Comparison of ENCODE assay signal across 8 cellular contexts in the genomic region with DNA sequence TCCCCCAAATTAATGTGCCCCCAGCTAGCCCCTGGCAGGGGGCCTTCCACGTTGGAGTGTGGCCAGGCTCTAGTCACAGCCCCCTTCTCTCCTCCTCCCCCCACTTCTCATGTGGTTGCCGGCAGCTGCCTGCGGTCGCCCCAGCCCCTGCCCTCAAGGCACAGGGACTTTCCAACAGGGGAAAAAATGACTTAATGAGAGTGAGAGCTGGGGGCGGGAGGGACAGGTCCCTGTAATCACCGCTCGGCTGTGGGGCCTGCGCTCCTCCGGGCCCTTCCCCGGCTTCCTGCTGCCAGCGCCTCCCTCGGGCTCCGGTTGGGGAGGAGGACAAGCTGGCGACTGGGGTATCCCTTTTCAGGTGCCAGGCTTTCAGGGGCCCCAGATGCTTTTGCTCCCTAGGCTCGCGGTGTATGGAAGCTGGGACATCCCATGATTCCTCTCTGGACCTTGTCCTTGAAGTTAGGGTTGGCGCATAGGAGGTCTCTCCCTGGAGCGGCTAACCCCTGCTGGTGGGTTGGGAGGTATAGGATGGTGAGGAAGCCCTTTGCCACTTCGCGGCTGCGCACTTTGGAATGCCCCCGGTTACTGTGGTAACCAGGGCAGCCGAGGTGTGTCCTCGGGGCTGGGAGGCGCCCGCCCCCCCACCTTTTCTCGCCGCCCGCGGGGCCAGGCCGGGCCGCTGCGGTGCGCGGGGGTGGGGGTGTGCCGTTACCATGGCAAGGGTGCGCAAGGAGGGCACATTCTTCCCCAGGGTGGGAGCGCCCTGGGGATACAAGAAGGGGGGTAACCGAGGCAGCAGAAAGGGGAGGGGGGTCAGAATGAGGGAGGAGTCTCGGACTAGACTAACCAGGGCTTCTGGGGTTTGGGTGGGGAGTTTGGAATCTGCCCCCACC. TPM values are rescaled to one million over a fixed set of nuclear protein-coding genes. Genes with fewer than 3 reads are reported as not detected.
DNase-seq lines count a peak whose midpoint lies in the region; ATAC-seq and TF ChIP-seq lines count a peak whose summit lies in the region.

No MANE protein-coding gene starts in this region.

- H3K4me1 Mint-ChIP-seq in activated naive CD8-positive, alpha-beta T cell treated with anti-CD3 and anti-CD28 coated beads, Interleukin-2, amount 10 ng/mL, durations not matched to agents 7 days and 5 days, result peaks cover 39% of the 10 kb centered on the region
- peaks cover 60% of the 10 kb centered on the region for H3K4me1 Mint-ChIP-seq in stimulated activated naive CD8-positive, alpha-beta T cell treated with anti-CD3 and anti-CD28 coated beads, Interleukin-15, Interleukin-2, amounts not matched to agents 100 ng/mL and 50 ng/mL, for 24 hours (ENCODE audit: low read depth)

- H3K27me3 ChIP-seq in DOHH2 (ENCODE audit: control insufficient read depth, low read length), result peaks cover 29% of the 10 kb centered on the region

- H4K20me1 ChIP-seq in DOHH2 (ENCODE audit: control insufficient read depth, insufficient read depth, low read depth, low read length), result no peaks in the 10 kb centered on the region

- H3K27ac Mint-ChIP-seq in activated naive CD8-positive, alpha-beta T cell treated with anti-CD3 and anti-CD28 coated beads, Interleukin-2, amount 10 ng/mL, durations not matched to agents 7 days and 5 days, result peak overlapping the region; percentile 68
- peak overlapping the region; percentile 88 for H3K27ac Mint-ChIP-seq in stimulated activated naive CD8-positive, alpha-beta T cell treated with anti-CD3 and anti-CD28 coated beads, Interleukin-15, Interleukin-2, amounts not matched to agents 100 ng/mL and 50 ng/mL, for 24 hours

- H3K9me3 Mint-ChIP-seq in activated naive CD8-positive, alpha-beta T cell treated with anti-CD3 and anti-CD28 coated beads, Interleukin-2, amount 10 ng/mL, durations not matched to agents 7 days and 5 days, result no peaks in the 10 kb centered on the region
- H3K9me3 Mint-ChIP-seq in stimulated activated naive CD8-positive, alpha-beta T cell treated with anti-CD3 and anti-CD28 coated beads, Interleukin-15, Interleukin-2, amounts not matched to agents 100 ng/mL and 50 ng/mL, for 24 hours, result no peaks in the 10 kb centered on the region

- POLR2A ChIA-PET in activated naive CD8-positive, alpha-beta T cell treated with anti-CD3 and anti-CD28 coated beads, Interleukin-2, amount 10 ng/mL, durations not matched to agents 7 days and 5 days (lab: Charles Lee), result interaction anchor here (0.6 to 4.4 kb wide), 4 partner anchors 13 to 304 kb away, joined by 4 to 53 read pairs (median 8); partner anchors contain the start of gene WNT10A

- ATAC-seq in GM19468 (IDR thresholded peaks at IDR 0.05; ENCODE audit: extremely low read depth, unreplicated experiment), result peak; percentile 44
- ATAC-seq in HG03575 (IDR thresholded peaks at IDR 0.05; ENCODE audit: extremely low read depth, insufficient number of reproducible peaks, low FRiP score, unreplicated experiment), result peak; percentile 32
- ATAC-seq in SK-N-SH treated with all-trans-retinoic acid at 6 μM for 48 hours, result peak; percentile 11; the same call in 2 of the 3 replicates
- peak; percentile 51 for ATAC-seq in activated naive CD8-positive, alpha-beta T cell treated with anti-CD3 and anti-CD28 coated beads, Interleukin-2, amount 10 ng/mL, durations not matched to agents 7 days and 5 days (ENCODE audit: low read depth)

- H3K4me3 ChIP-seq in DOHH2 (ENCODE audit: low read length), result peak overlapping the region; percentile 66

- peak; percentile 73 for DNase-seq in activated naive CD8-positive, alpha-beta T cell treated with anti-CD3 and anti-CD28 coated beads, Interleukin-2, amount 10 ng/mL, durations not matched to agents 7 days and 5 days
- peak; percentile 80 for DNase-seq in myocyte (ENCODE audit: low read depth)
- DNase-seq in amniotic stem cell (lab: John Stamatoyannopoulos, UW), result no peak

- TF ChIP-seq CTCF in DOHH2 (IDR thresholded peaks at IDR 0.05; ENCODE audit: low read depth, low read length, poor library complexity, severe bottlenecking), result no peak

- H3F3A ChIP-seq in DOHH2 (ENCODE audit: control insufficient read depth, insufficient read depth), result 0 out of 2 replicates have a peak, but pooled peaks cover 3% of the 10 kb centered on the region

- H3K36me3 Mint-ChIP-seq in activated naive CD8-positive, alpha-beta T cell treated with anti-CD3 and anti-CD28 coated beads, Interleukin-2, amount 10 ng/mL, durations not matched to agents 7 days and 5 days, result no peaks in the 10 kb centered on the region
- no peaks in the 10 kb centered on the region for H3K36me3 Mint-ChIP-seq in stimulated activated naive CD8-positive, alpha-beta T cell treated with anti-CD3 and anti-CD28 coated beads, Interleukin-15, Interleukin-2, amounts not matched to agents 100 ng/mL and 50 ng/mL, for 24 hours (ENCODE audit: low read depth)

- H3K4me1 ChIP-seq in DOHH2 (ENCODE audit: control insufficient read depth, low read length), result peaks cover 69% of the 10 kb centered on the region

- H3K9me3 ChIP-seq in DOHH2 (ENCODE audit: control insufficient read depth, insufficient read depth, low read length), result no peaks in the 10 kb centered on the region

- H3K4me2 ChIP-seq in DOHH2 (ENCODE audit: low read length), result peak overlapping the region; percentile 93

- no peaks in the 10 kb centered on the region for H3K36me3 ChIP-seq in DOHH2 (ENCODE audit: control insufficient read depth, low read length)

- no peaks in the 10 kb centered on the region for H3K9me2 ChIP-seq in DOHH2 (replicated peaks; ENCODE audit: control insufficient read depth, low read length)

- peak overlapping the region; percentile 54 for H3K4me3 Mint-ChIP-seq in activated naive CD8-positive, alpha-beta T cell treated with anti-CD3 and anti-CD28 coated beads, Interleukin-2, amount 10 ng/mL, durations not matched to agents 7 days and 5 days
- peak overlapping the region; percentile 77 for H3K4me3 Mint-ChIP-seq in stimulated activated naive CD8-positive, alpha-beta T cell treated with anti-CD3 and anti-CD28 coated beads, Interleukin-15, Interleukin-2, amounts not matched to agents 100 ng/mL and 50 ng/mL, for 24 hours

- H3K27me3 Mint-ChIP-seq in activated naive CD8-positive, alpha-beta T cell treated with anti-CD3 and anti-CD28 coated beads, Interleukin-2, amount 10 ng/mL, durations not matched to agents 7 days and 5 days, result peaks cover 59% of the 10 kb centered on the region
- peaks cover 29% of the 10 kb centered on the region for H3K27me3 Mint-ChIP-seq in stimulated activated naive CD8-positive, alpha-beta T cell treated with anti-CD3 and anti-CD28 coated beads, Interleukin-15, Interleukin-2, amounts not matched to agents 100 ng/mL and 50 ng/mL, for 24 hours

- H3K79me2 ChIP-seq in DOHH2 (ENCODE audit: control insufficient read depth, low read length), result no peaks in the 10 kb centered on the region

- H3K27ac ChIP-seq in DOHH2 (ENCODE audit: low read depth, low read length), result peak overlapping the region; percentile 52

TF ChIP-seq in SK-N-SH treated with all-trans-retinoic acid at 6 μM for 48 hours, 23 proteins besides CTCF, POLR2A, EP300 and RAD21:
- no peak for TF ChIP-seq ZFP3 (CRISPR knock-in tag; IDR thresholded peaks at IDR 0.05)
- TF ChIP-seq ESRRG (CRISPR knock-in tag; IDR thresholded peaks at IDR 0.05), result no peak

RNA-seq across cellular contexts. Expression of gene WNT10A, which starts 16.1 kb away (rescaled TPM):
- total RNA-seq in activated naive CD8-positive, alpha-beta T cell treated with anti-CD3 and anti-CD28 coated beads, Interleukin-2, amount 10 ng/mL, durations not matched to agents 7 days and 5 days, result 1 to 10 TPM; 1.9 to 2.5 TPM
- total RNA-seq in myocyte, result 18.8 and 63.4 TPM in 2 replicates
- polyA plus RNA-seq in myocyte (2012), result 20.1 TPM

RNA-seq across cellular contexts. Expression of gene WNT6, which starts 37.1 kb away (rescaled TPM):
- not detected for total RNA-seq in activated naive CD8-positive, alpha-beta T cell treated with anti-CD3 and anti-CD28 coated beads, Interleukin-2, amount 10 ng/mL, durations not matched to agents 7 days and 5 days
- 0.31 and 0.37 TPM in 2 replicates for total RNA-seq in myocyte
- not detected for polyA plus RNA-seq in myocyte (2012)
